Comparison of ENCODE assay signal across 12 cellular contexts in the genomic region with DNA sequence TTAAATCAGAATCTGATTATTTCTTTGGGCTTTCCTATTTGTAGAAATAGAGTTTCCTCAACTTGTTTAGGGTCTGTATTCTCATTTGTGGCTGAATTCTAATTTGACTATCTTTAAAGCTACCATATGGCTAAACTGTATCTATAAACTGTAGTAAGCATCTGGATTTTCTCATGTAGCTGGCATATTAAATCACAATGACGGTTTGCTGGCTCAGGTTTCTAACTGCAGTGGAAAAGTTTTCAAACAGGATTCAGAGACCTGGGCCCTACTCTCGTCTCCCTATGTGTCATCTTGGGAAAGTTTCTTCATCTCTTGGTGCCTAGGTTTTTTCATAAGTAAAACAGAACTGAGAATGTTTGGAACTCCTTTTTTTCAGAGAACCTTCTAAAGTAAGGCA.
DNase-seq lines count a peak whose midpoint lies in the region; ATAC-seq and TF ChIP-seq lines count a peak whose summit lies in the region.
"Had no signal": no experiment of that assay in that cellular context is flagged by ENCODE, and none has a peak within 500 bp of the region (broad histone marks: within the 10 kb centered on the region; RNA-seq: fewer than 3 reads in every experiment).

No MANE protein-coding gene starts in this region.

- H3K27me3 ChIP-seq in CD4-positive, alpha-beta memory T cell (ENCODE audit: insufficient read depth, low read length) = no peaks in the 10 kb centered on the region
- H3K27me3 ChIP-seq: breast epithelium had no signal

- peak overlapping the region in 1 of 3 experiments; percentile 92 for H3K27ac Mint-ChIP-seq in nephron
- no peak overlapping the region for H3K27ac Mint-ChIP-seq in CD4-positive, alpha-beta memory T cell

- DNase-seq in AG08396 (ENCODE audit: low spot score) (peak; percentile 26), NCI-H2171 (lab: John Stamatoyannopoulos, UW) (peak; percentile 38), dedifferentiated amniotic fluid mesenchymal stem cell (ENCODE audit: extremely low spot score) (peak; percentile 91), NCI-H510A treated with DMSO at 0.1 percent for 48 hours (lab: John Stamatoyannopoulos, UW) (no peak), GM19238 (ENCODE audit: insufficient read length, low spot score) (no peak)
- DNase-seq in CD4-positive, alpha-beta memory T cell = no peak
- DNase-seq: AML-193, SW 1271 had no signal

- H3K27me3 Mint-ChIP-seq in nephron (ENCODE audit: low read depth) = no peaks in the 10 kb centered on the region
- no peaks in the 10 kb centered on the region for H3K27me3 Mint-ChIP-seq in CD4-positive, alpha-beta memory T cell

- no peak overlapping the region for H3K27ac ChIP-seq in CD4-positive, alpha-beta memory T cell (ENCODE audit: low read depth, low read length)
- H3K27ac ChIP-seq: breast epithelium, skin epidermis had no signal

- peaks cover 10% of the 10 kb centered on the region for H3K4me1 ChIP-seq in CD4-positive, alpha-beta memory T cell (ENCODE audit: insufficient read depth, low read length)
- H3K4me1 ChIP-seq: breast epithelium had no signal

- POLR2A ChIA-PET in CD4-positive, alpha-beta memory T cell (lab: Charles Lee; ENCODE audit: partially characterized antibody) = no interaction called here

- TF ChIP-seq CTCF in nephron (IDR thresholded peaks at IDR 0.05; ENCODE audit: unreplicated experiment in 3 of 3) = no peak

- peak overlapping the region; percentile 32 to 51 (median 40) for H3K4me3 Mint-ChIP-seq in nephron
- no peak overlapping the region for H3K4me3 Mint-ChIP-seq in CD4-positive, alpha-beta memory T cell

- H3K36me3 Mint-ChIP-seq in nephron (ENCODE audit: low read depth) = peaks cover 14% of the 10 kb centered on the region
- H3K36me3 Mint-ChIP-seq in CD4-positive, alpha-beta memory T cell = peaks cover 16 to 30% of the 10 kb centered on the region in 2 donors

- CTCF ChIA-PET in CD4-positive, alpha-beta memory T cell (lab: Charles Lee; ENCODE audit: partially characterized antibody) = interaction anchor here (0.7 to 1.3 kb wide), 2 partner anchors 184 to 765 kb away, joined by 4 to 5 read pairs; a partner anchor contains a TSS

- intact Hi-C loops in CD4-positive, alpha-beta memory T cell (cut with micrococcal nuclease) = loop anchor here (5.0 kb wide), 1 partner anchor 1669 kb away; a partner anchor contains a TSS

- peaks cover 13% of the 10 kb centered on the region for H3K36me3 ChIP-seq in CD4-positive, alpha-beta memory T cell (ENCODE audit: insufficient read depth, low read length)
- H3K36me3 ChIP-seq: breast epithelium had no signal

- H3K9me3 Mint-ChIP-seq in nephron = peaks cover under 1% of the 10 kb centered on the region
- H3K9me3 Mint-ChIP-seq in CD4-positive, alpha-beta memory T cell = no peaks in the 10 kb centered on the region

- ATAC-seq in GM18511 (IDR thresholded peaks at IDR 0.05; ENCODE audit: unreplicated experiment) = no peak

- no peaks in the 10 kb centered on the region for H3K9me3 ChIP-seq in CD4-positive, alpha-beta memory T cell (ENCODE audit: control insufficient read depth in 1 of 2, low read length in 2 of 2)
- H3K9me3 ChIP-seq: breast epithelium had no signal

- peaks cover 28% of the 10 kb centered on the region for H3K4me1 Mint-ChIP-seq in nephron
- peaks cover 10 to 16% (median 12%) of the 10 kb centered on the region in 4 donors for H3K4me1 Mint-ChIP-seq in CD4-positive, alpha-beta memory T cell

- H3K4me3 ChIP-seq in CD4-positive, alpha-beta memory T cell (ENCODE audit: low read length in 2 of 2) = no peak overlapping the region
- H3K4me3 ChIP-seq: breast epithelium, skin epidermis had no signal

Comparison
In these comparisons a context has a peak if more than half of its experiments do, and no peak if none do; other contexts are left out.
1. DNase-seq: peak in AG08396 (single experiment), NCI-H2171 (single experiment) and dedifferentiated amniotic fluid mesenchymal stem cell (single experiment); none in NCI-H510A treated with DMSO at 0.1 percent for 48 hours (single experiment), CD4-positive, alpha-beta memory T cell (0 of 5) and GM19238 (single experiment).
2. H3K4me3 Mint-ChIP-seq: peak in nephron (3 of 3); none in CD4-positive, alpha-beta memory T cell (0 of 8).